In genomic region chr15:68924866-68925599, GRCh38 we compare ENCODE assay signal across 8 cellular contexts. TPM values are rescaled to one million over a fixed set of nuclear protein-coding genes. Genes with fewer than 3 reads are reported as not detected.
DNase-seq lines count a peak whose midpoint lies in the region; ATAC-seq and TF ChIP-seq lines count a peak whose summit lies in the region.

No MANE protein-coding gene starts in this region.

- no peaks in the 10 kb centered on the region for H3K4me1 Mint-ChIP-seq in activated naive CD8-positive, alpha-beta T cell treated with anti-CD3 and anti-CD28 coated beads, Interleukin-2, amount 50 U/mL, for 24 hours

- no peaks in the 10 kb centered on the region for H3K36me3 Mint-ChIP-seq in activated naive CD8-positive, alpha-beta T cell treated with anti-CD3 and anti-CD28 coated beads, Interleukin-2, amount 50 U/mL, for 24 hours (ENCODE audit: low read depth)

- H3K27me3 Mint-ChIP-seq in activated naive CD8-positive, alpha-beta T cell treated with anti-CD3 and anti-CD28 coated beads, Interleukin-2, amount 50 U/mL, for 24 hours, result peaks cover 19% of the 10 kb centered on the region

- H3K4me3 ChIP-seq in GM12864 (ENCODE audit: low read depth, low read length), result no peak overlapping the region

- peak; percentile 2 for DNase-seq in GM12864 (ENCODE audit: low read depth)
- DNase-seq in NCI-H128 (lab: John Stamatoyannopoulos, UW; ENCODE audit: unreplicated experiment), result peak; percentile 14
- peak; percentile 79 for DNase-seq in SKM-1 treated with dmso at 0.1 percent for 144 hours (lab: John Stamatoyannopoulos, UW; ENCODE audit: unreplicated experiment)
- peak; percentile 64 for DNase-seq in activated naive CD8-positive, alpha-beta T cell treated with anti-CD3 and anti-CD28 coated beads, Interleukin-2, amount 50 U/mL, for 24 hours
- DNase-seq in cardiac septum (ENCODE audit: low spot score), result peak; percentile 78
- DNase-seq in pulmonary artery endothelial cell (ENCODE audit: low read depth, low spot score), result peak; percentile 7

- H3K4me3 Mint-ChIP-seq in activated naive CD8-positive, alpha-beta T cell treated with anti-CD3 and anti-CD28 coated beads, Interleukin-2, amount 50 U/mL, for 24 hours, result no peak overlapping the region

- TF ChIP-seq CTCF in GM12864 (IDR thresholded peaks at IDR 0.05; ENCODE audit: low read depth, low read length, missing control alignments), result peak; percentile 78

- no peak overlapping the region for H3K27ac Mint-ChIP-seq in activated naive CD8-positive, alpha-beta T cell treated with anti-CD3 and anti-CD28 coated beads, Interleukin-2, amount 50 U/mL, for 24 hours

- intact Hi-C loops in cardiac septum (cut with DNase I), result loop anchor here (2.0 kb wide), 1 partner anchor 370 kb away; no protein-coding TSS in a partner anchor

- H3K9me3 Mint-ChIP-seq in activated naive CD8-positive, alpha-beta T cell treated with anti-CD3 and anti-CD28 coated beads, Interleukin-2, amount 50 U/mL, for 24 hours, result no peaks in the 10 kb centered on the region

- ATAC-seq in activated naive CD8-positive, alpha-beta T cell treated with anti-CD3 and anti-CD28 coated beads, Interleukin-2, amount 50 U/mL, for 24 hours, result peak; percentile 69
- no peak for ATAC-seq in GM21515 (IDR thresholded peaks at IDR 0.05; ENCODE audit: unreplicated experiment)
- no peak for ATAC-seq in HG03439 (IDR thresholded peaks at IDR 0.05; ENCODE audit: unreplicated experiment)

RNA-seq across cellular contexts. Expression of gene SPESP1, which starts 5.3 kb away (rescaled TPM):
- 1.8 TPM for total RNA-seq in cardiac septum
- 3.3 and 4.0 TPM in 2 replicates for total RNA-seq in pulmonary artery endothelial cell

Comparison
In these comparisons a context has a peak if more than half of its experiments do, and no peak if none do; other contexts are left out.
1. DNase-seq: peak in every context shown above with its lines; median percentile 79 in SKM-1 treated with dmso at 0.1 percent for 144 hours; 78 in cardiac septum; 64 in activated naive CD8-positive, alpha-beta T cell treated with anti-CD3 and anti-CD28 coated beads, Interleukin-2, amount 50 U/mL, for 24 hours; 14 in NCI-H128; 7 in pulmonary artery endothelial cell; 2 in GM12864.